Comparison of ENCODE assay signal across 9 cellular contexts in genomic region chr9:130023147-130023787, GRCh38. TPM values are rescaled to one million over a fixed set of nuclear protein-coding genes. Genes with fewer than 3 reads are reported as not detected.
DNase-seq lines count a peak whose midpoint lies in the region; ATAC-seq, FAIRE-seq and TF ChIP-seq lines count a peak whose summit lies in the region.
"Had no signal": no experiment of that assay in that cellular context is flagged by ENCODE, and none has a peak within 500 bp of the region (broad histone marks: within the 10 kb centered on the region; RNA-seq: fewer than 3 reads in every experiment).

No MANE protein-coding gene starts in this region.

- TF ChIP-seq POLR2A in GM18526 (IDR thresholded peaks at IDR 0.05; ENCODE audit: extremely low read depth, insufficient read length) (peak; percentile 32), H54 (IDR thresholded peaks at IDR 0.05; ENCODE audit: low read depth, low read length) (no peak)

- DNase-seq in activated naive CD8-positive, alpha-beta T cell treated with anti-CD3 and anti-CD28 coated beads, Interleukin-2, amount 10 ng/mL, durations not matched to agents 7 days and 5 days: no peak
- no peak for DNase-seq in sciatic nerve (ENCODE audit: low spot score)
- DNase-seq in anterior cingulate cortex (lab: John Stamatoyannopoulos, UW): no peak
- DNase-seq in stimulated activated CD4-positive, alpha-beta T cell treated with anti-CD3 and anti-CD28 coated beads, Interleukin-2, amount 100 ng/mL, for 48 hours: no peak
- DNase-seq in H54 (ENCODE audit: insufficient read length, low spot score): no peak
- no peak for DNase-seq in stimulated activated naive CD4-positive, alpha-beta T cell treated with Interleukin-2 at 50 U/mL for 16 hours (lab: John Stamatoyannopoulos, UW)
- DNase-seq: SW 1271 had no signal

- no peak for FAIRE-seq in H54 (lab: Jason Lieb, UNC)

- no peaks in the 10 kb centered on the region for H3K27me3 Mint-ChIP-seq in activated naive CD8-positive, alpha-beta T cell treated with anti-CD3 and anti-CD28 coated beads, Interleukin-2, amount 10 ng/mL, durations not matched to agents 7 days and 5 days

- no peaks in the 10 kb centered on the region for H3K9me3 Mint-ChIP-seq in activated naive CD8-positive, alpha-beta T cell treated with anti-CD3 and anti-CD28 coated beads, Interleukin-2, amount 10 ng/mL, durations not matched to agents 7 days and 5 days

- POLR2A ChIA-PET in activated naive CD8-positive, alpha-beta T cell treated with anti-CD3 and anti-CD28 coated beads, Interleukin-2, amount 10 ng/mL, durations not matched to agents 7 days and 5 days (lab: Charles Lee): no interaction called here

- ATAC-seq in HG02798 (IDR thresholded peaks at IDR 0.05; ENCODE audit: poor library complexity, unreplicated experiment) (peak; percentile 42), sciatic nerve (peak; percentile 73)
- no peak for ATAC-seq in activated naive CD8-positive, alpha-beta T cell treated with anti-CD3 and anti-CD28 coated beads, Interleukin-2, amount 10 ng/mL, durations not matched to agents 7 days and 5 days (ENCODE audit: low read depth)

- H3K27ac Mint-ChIP-seq in activated naive CD8-positive, alpha-beta T cell treated with anti-CD3 and anti-CD28 coated beads, Interleukin-2, amount 10 ng/mL, durations not matched to agents 7 days and 5 days: peak overlapping the region; percentile 53

- H3K4me3 Mint-ChIP-seq in activated naive CD8-positive, alpha-beta T cell treated with anti-CD3 and anti-CD28 coated beads, Interleukin-2, amount 10 ng/mL, durations not matched to agents 7 days and 5 days: no peak overlapping the region

- peaks cover 45% of the 10 kb centered on the region for H3K4me1 Mint-ChIP-seq in activated naive CD8-positive, alpha-beta T cell treated with anti-CD3 and anti-CD28 coated beads, Interleukin-2, amount 10 ng/mL, durations not matched to agents 7 days and 5 days

- intact Hi-C loops in sciatic nerve (cut with DNase I): no loop called here

- H3K36me3 Mint-ChIP-seq in activated naive CD8-positive, alpha-beta T cell treated with anti-CD3 and anti-CD28 coated beads, Interleukin-2, amount 10 ng/mL, durations not matched to agents 7 days and 5 days: peaks cover 24% of the 10 kb centered on the region

RNA-seq across cellular contexts. Expression of gene FNBP1, which starts 19.7 kb away (rescaled TPM):
- 100 to 1,000 TPM; 191 to 194 TPM for total RNA-seq in activated naive CD8-positive, alpha-beta T cell treated with anti-CD3 and anti-CD28 coated beads, Interleukin-2, amount 10 ng/mL, durations not matched to agents 7 days and 5 days
- 132 TPM for total RNA-seq in sciatic nerve

RNA-seq across cellular contexts. Expression of gene GPR107, which starts 30.4 kb away (rescaled TPM):
- total RNA-seq in activated naive CD8-positive, alpha-beta T cell treated with anti-CD3 and anti-CD28 coated beads, Interleukin-2, amount 10 ng/mL, durations not matched to agents 7 days and 5 days: 10 to 100 TPM; 23.2 to 25.1 TPM
- total RNA-seq in sciatic nerve: 42.4 TPM
